20 cellular contexts compared by ENCODE assay signal in genomic region chr7:105178177-105178576, GRCh38.
"Had no signal": no experiment of that assay in that cellular context is flagged by ENCODE, and none has a peak within 500 bp of the region (broad histone marks: within the 10 kb centered on the region; RNA-seq: fewer than 3 reads in every experiment).

No MANE protein-coding gene starts in this region.

- H3K36me3 Mint-ChIP-seq: natural killer cell had no signal

- H3K9me3 Mint-ChIP-seq: activated CD4-positive, alpha-beta T cell treated with anti-CD3 and anti-CD28 coated beads, Interleukin-2, amount 10 ng/mL, durations not matched to agents 24 days and 14 days had no signal

- H3K36me3 ChIP-seq: gastroesophageal sphincter, heart right ventricle, left ventricle myocardium inferior, ovary, spleen, suprapubic skin, transverse colon, vagina had no signal

- H3K4me3 ChIP-seq: gastroesophageal sphincter, heart right ventricle, left ventricle myocardium inferior, ovary, spleen, suprapubic skin, transverse colon, vagina had no signal

- DNase-seq: activated CD4-positive, alpha-beta T cell treated with anti-CD3 and anti-CD28 coated beads, Interleukin-2, amount 10 ng/mL, durations not matched to agents 24 days and 14 days; activated CD8-positive, alpha-beta T cell treated with anti-CD3 and anti-CD28 coated beads, Interleukin-2, amount 10 ng/mL, durations not matched to agents 7 days and 5 days; activated naive CD4-positive, alpha-beta T cell treated with anti-CD3 and anti-CD28 coated beads for 36 hours; activated T-cell treated with anti-CD3 and anti-CD28 coated beads, Interleukin-2, amount 50 U/mL, for 4 hours; anterior cingulate cortex; caudate nucleus; heart right ventricle; left ventricle myocardium inferior; mesendoderm; natural killer cell; ovary; spleen; stimulated activated naive CD8-positive, alpha-beta T cell treated with anti-CD3 and anti-CD28 coated beads, Interleukin-15, Interleukin-2, amounts not matched to agents 100 U/mL and 50 U/mL, for 24 hours; T1000; transverse colon had no signal

- H3K27ac ChIP-seq: gastroesophageal sphincter, heart right ventricle, left ventricle myocardium inferior, ovary, spleen, suprapubic skin, transverse colon, vagina had no signal

- H3K4me3 Mint-ChIP-seq: activated CD4-positive, alpha-beta T cell treated with anti-CD3 and anti-CD28 coated beads, Interleukin-2, amount 10 ng/mL, durations not matched to agents 24 days and 14 days; activated CD8-positive, alpha-beta T cell treated with anti-CD3 and anti-CD28 coated beads, Interleukin-2, amount 10 ng/mL, durations not matched to agents 7 days and 5 days; activated naive CD4-positive, alpha-beta T cell treated with anti-CD3 and anti-CD28 coated beads for 36 hours; activated T-cell treated with anti-CD3 and anti-CD28 coated beads, Interleukin-2, amount 50 U/mL, for 4 hours; brain; natural killer cell had no signal

- FAIRE-seq: colon had no signal

- H3K4me1 ChIP-seq: transverse colon had no signal

- H3K9me3 ChIP-seq: gastroesophageal sphincter, ovary, vagina had no signal

- H3K27me3 ChIP-seq: gastroesophageal sphincter, heart right ventricle, ovary, spleen, suprapubic skin, transverse colon, vagina had no signal

- H3K27ac Mint-ChIP-seq: activated CD4-positive, alpha-beta T cell treated with anti-CD3 and anti-CD28 coated beads, Interleukin-2, amount 10 ng/mL, durations not matched to agents 24 days and 14 days; activated CD8-positive, alpha-beta T cell treated with anti-CD3 and anti-CD28 coated beads, Interleukin-2, amount 10 ng/mL, durations not matched to agents 7 days and 5 days; activated naive CD4-positive, alpha-beta T cell treated with anti-CD3 and anti-CD28 coated beads for 36 hours; natural killer cell had no signal

- ATAC-seq: activated CD8-positive, alpha-beta T cell treated with anti-CD3 and anti-CD28 coated beads, Interleukin-2, amount 10 ng/mL, durations not matched to agents 7 days and 5 days; activated T-cell treated with anti-CD3 and anti-CD28 coated beads, Interleukin-2, amount 50 U/mL, for 4 hours; gastroesophageal sphincter; heart right ventricle; natural killer cell; stimulated activated naive CD8-positive, alpha-beta T cell treated with anti-CD3 and anti-CD28 coated beads, Interleukin-15, Interleukin-2, amounts not matched to agents 100 U/mL and 50 U/mL, for 24 hours had no signal

- H3K27me3 Mint-ChIP-seq: activated CD4-positive, alpha-beta T cell treated with anti-CD3 and anti-CD28 coated beads, Interleukin-2, amount 10 ng/mL, durations not matched to agents 24 days and 14 days; brain had no signal
